In the genomic region with DNA sequence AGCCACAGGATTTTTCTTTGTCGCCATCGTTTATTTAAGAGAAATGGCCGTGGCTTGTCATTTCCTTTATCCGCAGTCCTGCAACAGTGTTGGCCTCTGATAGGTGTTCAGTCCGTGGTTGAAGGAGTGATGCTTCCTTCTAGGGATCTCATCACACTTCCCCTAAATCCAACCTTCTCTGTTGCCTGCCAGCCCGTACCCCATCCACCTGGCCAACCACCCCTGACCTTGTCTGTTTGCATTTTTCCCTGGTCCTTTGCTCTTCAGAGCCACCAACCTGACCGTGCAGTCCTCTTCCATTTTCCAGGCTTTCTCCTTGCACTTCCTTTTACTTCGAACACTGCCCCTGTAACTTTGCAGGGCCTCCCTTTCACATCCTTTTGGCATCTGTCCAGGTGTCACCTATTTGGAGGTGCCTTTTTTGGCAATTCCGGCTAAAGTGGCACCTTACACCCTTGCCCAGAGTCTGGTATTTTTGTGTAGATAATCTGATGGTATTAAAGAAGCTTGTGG, we compare ENCODE assay signal across 8 cellular contexts. TPM values are rescaled to one million over a fixed set of nuclear protein-coding genes. Genes with fewer than 3 reads are reported as not detected.
A peak's percentile ranks its signal among the peaks of the same experiment; 100 is the strongest.
DNase-seq lines count a peak whose midpoint lies in the region; ATAC-seq and TF ChIP-seq lines count a peak whose summit lies in the region.

No MANE protein-coding gene starts in this region.

- no peak for TF ChIP-seq CTCF in GM10248 (IDR thresholded peaks at IDR 0.05; ENCODE audit: control extremely low read depth, extremely low read depth, low read depth, missing control alignments)
- TF ChIP-seq CTCF in osteoblast (IDR thresholded peaks at IDR 0.05; ENCODE audit: extremely low read depth, low read depth, low read length), result no peak
- no peak for TF ChIP-seq CTCF in chondrocyte (IDR thresholded peaks at IDR 0.05)

- no peaks in the 10 kb centered on the region for H3K27me3 ChIP-seq in endocrine pancreas (ENCODE audit: control insufficient read depth, insufficient read depth, low read length)
- H3K27me3 ChIP-seq in osteoblast (ENCODE audit: insufficient read depth, low read length), result no peaks in the 10 kb centered on the region

- peaks cover 20% of the 10 kb centered on the region for H4K20me1 ChIP-seq in osteoblast (ENCODE audit: insufficient read depth, low read length)

- peaks cover 14% of the 10 kb centered on the region for H3K36me3 ChIP-seq in endocrine pancreas (ENCODE audit: control insufficient read depth, insufficient read depth, low read length)
- peaks cover 23% of the 10 kb centered on the region for H3K36me3 ChIP-seq in osteoblast (ENCODE audit: insufficient read depth, low read length)

- intact Hi-C loops in sciatic nerve (cut with DNase I), result no loop called here

- ATAC-seq in HG02870 (IDR thresholded peaks at IDR 0.05; ENCODE audit: unreplicated experiment), result no peak
- no peak for ATAC-seq in sciatic nerve

- CTCF ChIA-PET in GM10248 (lab: Yijun Ruan, JAX), result no interaction called here

- H3K9me3 ChIP-seq in endocrine pancreas (ENCODE audit: control insufficient read depth, low read length) (no peaks in the 10 kb centered on the region), osteoblast (ENCODE audit: low read depth, low read length) (no peaks in the 10 kb centered on the region)

- no peaks in the 10 kb centered on the region for H3K4me1 ChIP-seq in endocrine pancreas (ENCODE audit: control insufficient read depth, insufficient read depth, low read length)
- H3K4me1 ChIP-seq in osteoblast (ENCODE audit: insufficient read depth, low read length), result peaks cover 20% of the 10 kb centered on the region

- no peaks in the 10 kb centered on the region for H3K27me3 Mint-ChIP-seq in chondrocyte (ENCODE audit: low read depth)

- H3K4me3 Mint-ChIP-seq in chondrocyte (ENCODE audit: unreplicated experiment), result no peak overlapping the region

- peak overlapping the region; percentile 94 for H3K9ac ChIP-seq in endocrine pancreas (ENCODE audit: control insufficient read depth, insufficient read depth, low read length)

- peaks cover 41% of the 10 kb centered on the region for H3K4me1 Mint-ChIP-seq in chondrocyte (ENCODE audit: low read depth)

- peaks cover 20% of the 10 kb centered on the region for H3K36me3 Mint-ChIP-seq in chondrocyte (ENCODE audit: low read depth)

- H3K4me2 ChIP-seq in osteoblast (ENCODE audit: insufficient read depth, low read length), result peak overlapping the region; percentile 97

- DNase-seq in Ammon's horn (ENCODE audit: low spot score) (peak; percentile 8), GM10248 (ENCODE audit: extremely low spot score) (peak; percentile 17), RPMI7951 (ENCODE audit: low read depth) (peak; percentile 29), osteoblast (ENCODE audit: insufficient read length, low spot score, missing footprints) (peak; percentile 61), chondrocyte (ENCODE audit: low spot score) (no peak), sciatic nerve (ENCODE audit: low spot score) (no peak)

- no peaks in the 10 kb centered on the region for H3K9me3 Mint-ChIP-seq in chondrocyte (ENCODE audit: low read depth)

- H3K79me2 ChIP-seq in osteoblast (ENCODE audit: insufficient read depth, low read length), result peaks cover 58% of the 10 kb centered on the region

- H3K4me3 ChIP-seq in endocrine pancreas (ENCODE audit: control insufficient read depth, insufficient read depth, low read length) (peak overlapping the region; percentile 84), osteoblast (ENCODE audit: insufficient read depth, low read length) (peak overlapping the region; percentile 80)

- H2AFZ ChIP-seq in osteoblast (ENCODE audit: low read length), result peak overlapping the region; percentile 70

- POLR2A ChIA-PET in GM10248 (lab: Yijun Ruan, JAX), result no interaction called here

- H3K27ac ChIP-seq in osteoblast (ENCODE audit: low read depth, low read length), result peak overlapping the region; percentile 99

- no peak overlapping the region for H3K27ac Mint-ChIP-seq in chondrocyte (ENCODE audit: unreplicated experiment)

RNA-seq across cellular contexts. Expression of gene ZNF460, which starts 0.7 kb away (rescaled TPM):
- total RNA-seq in RPMI7951 (2014; rRNA removed; shearing (Covaris generic)), result 24.6 and 27.5 TPM in 2 replicates
- total RNA-seq in osteoblast, result 101 and 115 TPM in 2 replicates
- total RNA-seq in chondrocyte, result 77.3 to 81.4 TPM (median 79.1 TPM) in 3 replicates
- total RNA-seq in sciatic nerve, result 80.5 TPM

RNA-seq across cellular contexts. Expression of gene ZNF543, which starts 39.3 kb away (rescaled TPM):
- 5.9 and 6.6 TPM in 2 replicates for total RNA-seq in RPMI7951 (2014; rRNA removed; shearing (Covaris generic))
- 10.6 and 11.9 TPM in 2 replicates for total RNA-seq in osteoblast
- total RNA-seq in chondrocyte, result 5.1 to 6.7 TPM (median 5.3 TPM) in 3 replicates
- total RNA-seq in sciatic nerve, result 7.0 TPM

RNA-seq across cellular contexts. Expression of gene ZNF805, which starts 40.5 kb away (rescaled TPM):
- total RNA-seq in RPMI7951 (2014; rRNA removed; shearing (Covaris generic)), result 10.0 and 11.9 TPM in 2 replicates
- 32.1 and 34.0 TPM in 2 replicates for total RNA-seq in osteoblast
- total RNA-seq in chondrocyte, result 24.3 to 25.5 TPM (median 25.1 TPM) in 3 replicates
- 21.2 TPM for total RNA-seq in sciatic nerve

RNA-seq across cellular contexts. Expression of gene AURKC, which starts 50.1 kb away (rescaled TPM):
- total RNA-seq in RPMI7951 (2014; rRNA removed; shearing (Covaris generic)), result 0.88 and 2.0 TPM in 2 replicates
- total RNA-seq in osteoblast (0.29 and 1.4 TPM in 2 replicates), chondrocyte (0.72 to 0.82 TPM (median 0.75 TPM) in 3 replicates), sciatic nerve (2.5 TPM)

Comparison
In these comparisons a context has a peak if more than half of its experiments do, and no peak if none do; other contexts are left out.
1. DNase-seq: peak in Ammon's horn (single experiment), GM10248 (single experiment), RPMI7951 (single experiment) and osteoblast (single experiment); none in chondrocyte (single experiment) and sciatic nerve (single experiment).